7 cellular contexts compared by ENCODE assay signal in the genomic region with DNA sequence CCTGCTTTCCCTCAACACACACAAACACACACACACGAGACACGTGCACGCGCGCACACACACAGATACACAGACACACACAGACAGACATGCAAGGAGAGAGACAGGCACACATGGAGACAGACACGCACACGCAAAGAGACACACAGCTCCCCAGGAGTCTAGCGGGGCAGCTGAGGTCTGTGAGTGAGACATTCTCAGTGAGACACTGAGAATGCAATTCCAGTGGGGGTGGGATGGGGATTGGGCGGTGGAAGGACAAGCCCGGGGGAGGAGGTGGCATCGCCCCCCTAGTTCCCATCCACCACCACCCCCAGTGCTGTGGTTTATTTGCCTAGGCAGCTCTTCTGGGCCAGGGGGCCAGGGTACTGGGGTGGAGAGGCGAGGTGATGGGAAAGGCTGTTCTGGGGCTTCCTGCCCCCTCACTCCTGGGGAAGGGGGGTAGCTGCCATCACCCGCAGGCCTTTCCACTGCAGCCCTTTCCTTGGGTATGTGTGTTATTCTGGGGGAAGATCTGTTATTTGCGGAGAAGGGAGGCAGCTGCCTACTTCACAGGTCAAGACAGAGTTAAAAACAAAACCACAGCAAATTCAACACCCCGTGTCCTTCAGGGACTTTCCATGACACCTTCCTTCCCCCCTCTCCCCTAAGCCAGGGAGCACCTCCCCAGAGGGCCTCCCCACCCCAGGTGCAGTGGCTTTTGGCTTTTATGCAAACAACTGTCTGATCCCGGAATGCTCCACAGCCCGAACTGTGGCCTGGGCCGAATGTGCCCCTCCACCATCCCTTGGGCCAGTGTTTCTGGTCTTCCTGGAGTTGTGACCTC. TPM values are rescaled to one million over a fixed set of nuclear protein-coding genes. Genes with fewer than 3 reads are reported as not detected.
DNase-seq lines count a peak whose midpoint lies in the region; ATAC-seq and TF ChIP-seq lines count a peak whose summit lies in the region.

No MANE protein-coding gene starts in this region.

- intact Hi-C loops in prostate gland (cut with DNase I): loop anchor here (2.0 kb wide), 1 partner anchor 133 kb away; no protein-coding TSS in a partner anchor

- H3K27me3 ChIP-seq in prostate gland (replicated peaks; ENCODE audit: insufficient read depth): no peaks in the 10 kb centered on the region

- 64% methylated on average over 18 of the region's 18 CpGs for WGBS in prostate gland

- no peaks in the 10 kb centered on the region for H3K36me3 ChIP-seq in prostate gland

- TF ChIP-seq CTCF in coronary artery (IDR thresholded peaks at IDR 0.05): no peak
- TF ChIP-seq CTCF in prostate gland (IDR thresholded peaks at IDR 0.05): no peak

- no peaks in the 10 kb centered on the region for H3K9me3 ChIP-seq in prostate gland

- H3K4me3 ChIP-seq in coronary artery (no peak overlapping the region), prostate gland (no peak overlapping the region)

- TF ChIP-seq POLR2A in prostate gland (IDR thresholded peaks at IDR 0.05): no peak

- H3K4me1 ChIP-seq in prostate gland (replicated peaks): no peaks in the 10 kb centered on the region

- peak overlapping the region in 1 of 2 donors; percentile 99 for H3K27ac ChIP-seq in coronary artery
- H3K27ac ChIP-seq in prostate gland: peak overlapping the region in 1 of 2 donors; percentile 88

- DNase-seq in T-helper 22 cell (ENCODE audit: low read depth) (peak; percentile 52), coronary artery (ENCODE audit: low spot score) (peak; percentile 72), prostate gland (ENCODE audit: low spot score) (no peak), SW 1271 (lab: John Stamatoyannopoulos, UW) (no peak), NCI-H146 (lab: John Stamatoyannopoulos, UW) (no peak)
- peak; percentile 29 to 36 for DNase-seq in stimulated activated CD4-positive, alpha-beta T cell treated with anti-CD3 and anti-CD28 coated beads, Interleukin-15, amount 100 ng/mL, for 1 hour (ENCODE audit: low read depth in 1 of 2, low spot score in 1 of 2)

- peak; percentile 18 for ATAC-seq in GM21515 (IDR thresholded peaks at IDR 0.05; ENCODE audit: unreplicated experiment)

RNA-seq across cellular contexts. Expression of gene GRB7, which starts 18.0 kb away (rescaled TPM):
- 10 to 100 TPM; 25.7 to 32.6 TPM for total RNA-seq in prostate gland

RNA-seq across cellular contexts. Expression of gene MIEN1, which starts 25.4 kb away (rescaled TPM):
- 100 to 1,000 TPM in 1 of 2 donors, 10 to 100 TPM in 1; 46.5 to 119 TPM for total RNA-seq in prostate gland

RNA-seq across cellular contexts. Expression of gene ERBB2, which starts 55.9 kb away (rescaled TPM):
- total RNA-seq in prostate gland: 100 to 1,000 TPM; 112 to 172 TPM

Comparison
In these comparisons a context has a peak if more than half of its experiments do, and no peak if none do; other contexts are left out.
1. DNase-seq: peak in T-helper 22 cell (single experiment), coronary artery (single experiment) and stimulated activated CD4-positive, alpha-beta T cell treated with anti-CD3 and anti-CD28 coated beads, Interleukin-15, amount 100 ng/mL, for 1 hour (2 of 2); none in prostate gland (single experiment), SW 1271 (0 of 2) and NCI-H146 (single experiment).